20 cellular contexts compared by ENCODE assay signal in genomic region chr5:143889986-143890385, GRCh38.
DNase-seq lines count a peak whose midpoint lies in the region; ATAC-seq and TF ChIP-seq lines count a peak whose summit lies in the region.
"Had no signal": no experiment of that assay in that cellular context is flagged by ENCODE, and none has a peak within 500 bp of the region (broad histone marks: within the 10 kb centered on the region; RNA-seq: fewer than 3 reads in every experiment).

No MANE protein-coding gene starts in this region.

- H3K23ac ChIP-seq in IMR-90 (ENCODE audit: low read depth, low read length), result no peak overlapping the region

- TF ChIP-seq POLR2A in IMR-90 (IDR thresholded peaks at IDR 0.05; ENCODE audit: low read depth, low read length), result no peak

- H3K4me3 ChIP-seq in AG04449 (ENCODE audit: low read depth, low read length) (no peak overlapping the region), IMR-90 (ENCODE audit: insufficient read depth, low read depth, low read length) (no peak overlapping the region), hepatocyte (no peak overlapping the region)
- H3K4me3 ChIP-seq: gastrocnemius medialis, K562, thoracic aorta had no signal

- no peak overlapping the region for H3K18ac ChIP-seq in IMR-90 (ENCODE audit: low read depth, low read length)

- no peak overlapping the region for H2AK5ac ChIP-seq in IMR-90 (ENCODE audit: low read depth, low read length)

- H4K91ac ChIP-seq in IMR-90 (ENCODE audit: insufficient read depth, low read depth, low read length), result no peak overlapping the region

- no peak overlapping the region for H3K4ac ChIP-seq in IMR-90 (ENCODE audit: low read depth, low read length)

- CTCF ChIA-PET in AG04449 (lab: Yijun Ruan, JAX), result interaction anchor here (1.1 to 1.7 kb wide), 3 partner anchors 18 to 250 kb away, joined by 3 to 5 read pairs (median 3); no protein-coding TSS in a partner anchor
- CTCF ChIA-PET in IMR-90 (lab: Yijun Ruan, JAX), result interaction anchor here (0.5 kb wide), 1 partner anchor 78 kb away, joined by 3 read pairs; no protein-coding TSS in a partner anchor

- peak; percentile 85 for DNase-seq in AG04449 (ENCODE audit: low read depth, low spot score)
- peak; percentile 49 for DNase-seq in IMR-90
- DNase-seq in amniotic stem cell (lab: John Stamatoyannopoulos, UW), result peak; percentile 65
- DNase-seq in hepatocyte (ENCODE audit: low spot score), result no peak
- DNase-seq in OCI-M2 (lab: John Stamatoyannopoulos, UW; ENCODE audit: unreplicated experiment), result no peak
- DNase-seq in cerebellar nuclear complex (lab: John Stamatoyannopoulos, UW), result no peak
- DNase-seq in islet precursor cell, result no peak
- DNase-seq: activated CD8-positive, alpha-beta memory T cell treated with anti-CD3 and anti-CD28 coated beads, Interleukin-2, amount 50 U/mL, for 4 hours; AML-193; cortex of kidney; DND-41; gastrocnemius medialis; NCI-H2029; posterior cingulate gyrus; stimulated activated CD4-positive, alpha-beta T cell treated with anti-CD3 and anti-CD28 coated beads, Interleukin-15, amount 100 ng/mL, for 24 hours had no signal

- H3K4me1 ChIP-seq in IMR-90 (ENCODE audit: control insufficient read depth, insufficient read depth, low read length), result peaks cover 17% of the 10 kb centered on the region
- peaks cover 17% of the 10 kb centered on the region for H3K4me1 ChIP-seq in hepatocyte (ENCODE audit: insufficient read depth)

- BruUV-seq in IMR-90 (replicated peaks; lab: Mats Ljungman, UMichigan), result no TSS peak

- no peak overlapping the region for H3K27ac ChIP-seq in IMR-90 (ENCODE audit: insufficient read depth, low read length)
- H3K27ac ChIP-seq in hepatocyte, result peak overlapping the region; percentile 41
- H3K27ac ChIP-seq: gastrocnemius medialis, thoracic aorta, WERI-Rb-1 had no signal

- no peaks in the 10 kb centered on the region for H4K20me1 ChIP-seq in IMR-90 (ENCODE audit: insufficient read depth, low read length)
- H4K20me1 ChIP-seq in hepatocyte (ENCODE audit: insufficient read depth, poor library complexity, severe bottlenecking), result no peaks in the 10 kb centered on the region

- TF ChIP-seq RAD21 in IMR-90 (IDR thresholded peaks at IDR 0.05; ENCODE audit: low read length), result no peak

- POLR2A ChIA-PET in AG04449 (lab: Yijun Ruan, JAX), result interaction anchor here (0.7 to 1.0 kb wide), 2 partner anchors 97 to 249 kb away, joined by 3 to 4 read pairs; no protein-coding TSS in a partner anchor
- POLR2A ChIA-PET in IMR-90 (lab: Charles Lee; ENCODE audit: unreplicated experiment), result interaction anchor here (0.6 kb wide), 1 partner anchor 251 kb away, joined by 9 read pairs; no protein-coding TSS in a partner anchor

- no peak overlapping the region for H3K56ac ChIP-seq in IMR-90 (ENCODE audit: extremely low read depth, insufficient read depth, low read length)

- H3K9ac ChIP-seq in IMR-90 (ENCODE audit: low read depth, low read length), result no peak overlapping the region

- H3K9me2 ChIP-seq in hepatocyte (replicated peaks; ENCODE audit: insufficient read depth), result no peaks in the 10 kb centered on the region

- ATAC-seq in IMR-90 (ENCODE audit: low read depth) (no peak), HG02759 (IDR thresholded peaks at IDR 0.05; ENCODE audit: unreplicated experiment) (no peak)
- ATAC-seq: activated naive CD4-positive, alpha-beta T cell treated with anti-CD3 and anti-CD28 coated beads, Interleukin-2, amount 50 U/mL, for 72 hours; gastrocnemius medialis; K562 had no signal

- no peak overlapping the region for H2BK20ac ChIP-seq in IMR-90 (ENCODE audit: low read depth, low read length)

- H3K27me3 ChIP-seq in IMR-90 (ENCODE audit: control insufficient read depth, insufficient read depth, low read length) (no peaks in the 10 kb centered on the region), hepatocyte (no peaks in the 10 kb centered on the region)
- H3K27me3 ChIP-seq: gastrocnemius medialis had no signal

- H3K14ac ChIP-seq in IMR-90 (replicated peaks; ENCODE audit: low read depth, low read length), result peak overlapping the region; percentile 19; the same call in 1 of the 2 replicates

- H2BK120ac ChIP-seq in IMR-90 (ENCODE audit: low read depth, low read length), result no peak overlapping the region

- no peak overlapping the region for H2BK5ac ChIP-seq in IMR-90 (ENCODE audit: low read depth, low read length, poor library complexity, severe bottlenecking)

- H3K9me1 ChIP-seq in IMR-90 (ENCODE audit: insufficient read depth, low read length), result peaks cover 6% of the 10 kb centered on the region; the same call in 1 of the 2 replicates

- no peaks in the 10 kb centered on the region for H3K79me1 ChIP-seq in IMR-90 (ENCODE audit: low read depth in 1 of 2, low read length in 2 of 2)

- H3K79me2 ChIP-seq in hepatocyte, result no peaks in the 10 kb centered on the region

- no CpG with 5 or more reads among the region's 3 CpGs for WGBS in IMR-90 (ENCODE audit: extremely low coverage in 2 of 2, insufficient read length in 1 of 2), 2 experiments
- 80% methylated on average over 3 of the region's 3 CpGs for WGBS in hepatocyte (ENCODE audit: low lambda C conversion rate, missing lambda C conversion rate)

- in situ Hi-C loops in IMR-90 (cut with MboI; ENCODE audit: low sequenced_read_pairs), result no loop called here

- TF ChIP-seq CTCF in AG04449 (IDR thresholded peaks at IDR 0.05; ENCODE audit: insufficient read depth, low read length, missing control alignments) (no peak), IMR-90 (conservative IDR thresholded peaks at IDR 0.05; ENCODE audit: low read depth, low read length) (no peak), hepatocyte (IDR thresholded peaks at IDR 0.05; ENCODE audit: poor library complexity) (no peak)

- H2AFZ ChIP-seq in IMR-90 (replicated peaks; ENCODE audit: low read length, poor library complexity), result no peak overlapping the region
- no peak overlapping the region for H2AFZ ChIP-seq in hepatocyte

- H4K5ac ChIP-seq in IMR-90 (ENCODE audit: low read depth, low read length), result no peak overlapping the region

- dilution Hi-C loops in IMR-90 (cut with HindIII; ENCODE audit: low sequenced_read_pairs, unreplicated experiment), result no loop called here

- H3K36me3 ChIP-seq in IMR-90 (ENCODE audit: control insufficient read depth, insufficient read depth, low read length), result no peaks in the 10 kb centered on the region
- no peaks in the 10 kb centered on the region for H3K36me3 ChIP-seq in hepatocyte (replicated peaks; ENCODE audit: insufficient read depth, low read depth)
- H3K36me3 ChIP-seq: gastrocnemius medialis, thoracic aorta, WERI-Rb-1 had no signal

- intact Hi-C loops in IMR-90 (cut with micrococcal nuclease), result no loop called here

- no peak overlapping the region for H4K8ac ChIP-seq in IMR-90 (ENCODE audit: low read depth in 2 of 2, low read length in 2 of 2)

- no peak overlapping the region for H2BK15ac ChIP-seq in IMR-90 (ENCODE audit: low read depth, low read length)

- H3K4me2 ChIP-seq in IMR-90 (ENCODE audit: low read depth, low read length) (no peak overlapping the region), hepatocyte (no peak overlapping the region)

- no peak overlapping the region for H2AK9ac ChIP-seq in IMR-90 (replicated peaks; ENCODE audit: low read depth, low read length, poor library complexity)

- no peaks in the 10 kb centered on the region for H3K9me3 ChIP-seq in IMR-90 (ENCODE audit: control insufficient read depth, insufficient read depth, low read length)
- H3K9me3 ChIP-seq in hepatocyte (ENCODE audit: low read depth), result no peaks in the 10 kb centered on the region
- H3K9me3 ChIP-seq: gastrocnemius medialis, thoracic aorta had no signal

TF ChIP-seq in IMR-90, 13 proteins besides CTCF, POLR2A, EP300 and RAD21:
- TF ChIP-seq CEBPB (IDR thresholded peaks at IDR 0.05; ENCODE audit: low read depth, low read length) (peak; percentile 52; the same call in 1 of the 2 replicates), BHLHE40 (IDR thresholded peaks at IDR 0.05; ENCODE audit: low read depth, low read length) (no peak), MAFK (IDR thresholded peaks at IDR 0.05; ENCODE audit: low read depth, low read length) (no peak), MXI1 (IDR thresholded peaks at IDR 0.05; ENCODE audit: borderline replicate concordance, low read depth, low read length) (no peak), ELK1 (IDR thresholded peaks at IDR 0.05; ENCODE audit: borderline replicate concordance, low read depth, low read length) (no peak), MAZ (IDR thresholded peaks at IDR 0.05; ENCODE audit: borderline replicate concordance, low read depth, low read length) (no peak), FOS (IDR thresholded peaks at IDR 0.05; ENCODE audit: low read depth, low read length) (no peak)
- TF ChIP-seq, protein P1, sequence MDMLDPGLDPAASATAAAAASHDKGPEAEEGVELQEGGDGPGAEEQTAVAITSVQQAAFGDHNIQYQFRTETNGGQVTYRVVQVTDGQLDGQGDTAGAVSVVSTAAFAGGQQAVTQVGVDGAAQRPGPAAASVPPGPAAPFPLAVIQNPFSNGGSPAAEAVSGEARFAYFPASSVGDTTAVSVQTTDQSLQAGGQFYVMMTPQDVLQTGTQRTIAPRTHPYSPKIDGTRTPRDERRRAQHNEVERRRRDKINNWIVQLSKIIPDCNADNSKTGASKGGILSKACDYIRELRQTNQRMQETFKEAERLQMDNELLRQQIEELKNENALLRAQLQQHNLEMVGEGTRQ (IDR thresholded peaks at IDR 0.05; ENCODE audit: low read depth, low read length), result no peak

Comparison
In these comparisons a context has a peak if more than half of its experiments do, and no peak if none do; other contexts are left out.
1. DNase-seq: peak in AG04449 (single experiment), IMR-90 (single experiment) and amniotic stem cell (single experiment); none in hepatocyte (single experiment), OCI-M2 (single experiment), cerebellar nuclear complex (0 of 2) and islet precursor cell (single experiment).